ENCODE assay signal across 16 cellular contexts in the genomic region with DNA sequence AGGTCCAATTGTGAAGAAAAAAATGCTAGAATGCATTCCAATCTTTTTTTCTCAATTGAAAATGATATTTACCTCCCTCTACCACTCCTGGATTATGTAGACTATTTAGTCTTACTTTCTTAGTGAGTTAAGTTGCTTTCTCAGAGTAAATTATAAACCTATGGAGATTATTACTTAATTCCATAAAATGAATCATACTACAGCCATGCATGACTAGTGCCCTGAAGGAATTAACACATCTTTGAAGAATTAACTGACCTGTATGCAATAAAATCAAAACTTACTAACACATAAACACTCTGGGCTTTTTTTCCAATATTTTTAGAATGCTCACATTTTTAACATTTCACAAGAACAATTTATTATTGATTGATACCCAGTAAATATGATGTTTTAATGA.
"Had no signal": no experiment of that assay in that cellular context is flagged by ENCODE, and none has a peak within 500 bp of the region (broad histone marks: within the 10 kb centered on the region; RNA-seq: fewer than 3 reads in every experiment).

No MANE protein-coding gene starts in this region.

- H3K27ac Mint-ChIP-seq: activated CD4-positive, alpha-beta T cell treated with anti-CD3 and anti-CD28 coated beads, Interleukin-2, amount 10 ng/mL, durations not matched to agents 7 days and 5 days; activated T-helper 17 cell treated with anti-CD3 and anti-CD28 coated beads, Interleukin-2, amount 50 U/mL, for 72 hours; dendritic cell treated with granulocyte-macrophage colony-stimulating factor and Interleukin-4, amounts not matched to agents 40 ng/mL and 50 ng/mL, for 4 days; mesothelial cell of epicardium; progenitor cell of endocrine pancreas had no signal

- H3K27me3 ChIP-seq: tibial nerve had no signal

- H3K9me3 ChIP-seq: tibial nerve had no signal

- ATAC-seq: activated T-helper 17 cell treated with anti-CD3 and anti-CD28 coated beads, Interleukin-2, amount 50 U/mL, for 72 hours; right cardiac atrium had no signal

- H3K4me1 ChIP-seq: tibial nerve had no signal

- DNase-seq: activated CD4-positive, alpha-beta T cell treated with anti-CD3 and anti-CD28 coated beads, Interleukin-2, amount 10 ng/mL, durations not matched to agents 7 days and 5 days; activated naive CD4-positive, alpha-beta T cell treated with Interleukin-2 at 50 U/mL for 16 hours; activated T-cell treated with anti-CD3 and anti-CD28 coated beads for 4 hours; anterior cingulate cortex; effector memory CD4-positive, alpha-beta T cell; hippocampal formation; right cardiac atrium; small intestine; stimulated activated CD4-positive, alpha-beta T cell treated with anti-CD3 and anti-CD28 coated beads, Interleukin-4, amount 100 ng/mL, for 24 hours; stimulated activated naive CD4-positive, alpha-beta T cell treated with Interleukin-2 at 50 U/mL for 16 hours; substantia nigra had no signal

- H3K27ac ChIP-seq: tibial nerve had no signal

- H3K4me3 ChIP-seq: tibial nerve had no signal

- H3K36me3 Mint-ChIP-seq: mesothelial cell of epicardium had no signal

- H3K4me3 Mint-ChIP-seq: activated CD4-positive, alpha-beta T cell treated with anti-CD3 and anti-CD28 coated beads, Interleukin-2, amount 10 ng/mL, durations not matched to agents 7 days and 5 days; activated T-helper 17 cell treated with anti-CD3 and anti-CD28 coated beads, Interleukin-2, amount 50 U/mL, for 72 hours; dendritic cell treated with granulocyte-macrophage colony-stimulating factor and Interleukin-4, amounts not matched to agents 40 ng/mL and 50 ng/mL, for 4 days; mesothelial cell of epicardium had no signal

- H3K36me3 ChIP-seq: tibial nerve had no signal

- H3K9me3 Mint-ChIP-seq: activated CD4-positive, alpha-beta T cell treated with anti-CD3 and anti-CD28 coated beads, Interleukin-2, amount 10 ng/mL, durations not matched to agents 7 days and 5 days; activated T-helper 17 cell treated with anti-CD3 and anti-CD28 coated beads, Interleukin-2, amount 50 U/mL, for 72 hours; dendritic cell treated with granulocyte-macrophage colony-stimulating factor and Interleukin-4, amounts not matched to agents 40 ng/mL and 50 ng/mL, for 4 days had no signal

- H3K27me3 Mint-ChIP-seq: activated CD4-positive, alpha-beta T cell treated with anti-CD3 and anti-CD28 coated beads, Interleukin-2, amount 10 ng/mL, durations not matched to agents 7 days and 5 days; activated T-helper 17 cell treated with anti-CD3 and anti-CD28 coated beads, Interleukin-2, amount 50 U/mL, for 72 hours; dendritic cell treated with granulocyte-macrophage colony-stimulating factor and Interleukin-4, amounts not matched to agents 40 ng/mL and 50 ng/mL, for 4 days; progenitor cell of endocrine pancreas had no signal

- H3K4me1 Mint-ChIP-seq: activated CD4-positive, alpha-beta T cell treated with anti-CD3 and anti-CD28 coated beads, Interleukin-2, amount 10 ng/mL, durations not matched to agents 7 days and 5 days; activated T-helper 17 cell treated with anti-CD3 and anti-CD28 coated beads, Interleukin-2, amount 50 U/mL, for 72 hours had no signal
